ENCODE assay signal across 18 cellular contexts in genomic region chr2:96276787-96277499, GRCh38.
"Had no signal": no experiment of that assay in that cellular context is flagged by ENCODE, and none has a peak within 500 bp of the region (broad histone marks: within the 10 kb centered on the region; RNA-seq: fewer than 3 reads in every experiment).

No MANE protein-coding gene starts in this region.

- H3K27me3 Mint-ChIP-seq: activated CD4-positive, alpha-beta memory T cell treated with anti-CD3 and anti-CD28 coated beads for 36 hours; activated CD4-positive, alpha-beta T cell treated with anti-CD3 and anti-CD28 coated beads, Interleukin-2, amount 10 ng/mL, durations not matched to agents 24 days and 14 days; activated naive CD8-positive, alpha-beta T cell treated with anti-CD3 and anti-CD28 coated beads, Interleukin-2, amount 10 ng/mL, durations not matched to agents 7 days and 5 days; T-helper 17 cell had no signal

- ATAC-seq: T-helper 17 cell, WTC11 had no signal

- H3K4me3 Mint-ChIP-seq: activated CD4-positive, alpha-beta memory T cell treated with anti-CD3 and anti-CD28 coated beads for 36 hours; activated CD4-positive, alpha-beta T cell treated with anti-CD3 and anti-CD28 coated beads, Interleukin-2, amount 10 ng/mL, durations not matched to agents 24 days and 14 days; activated naive CD8-positive, alpha-beta T cell treated with anti-CD3 and anti-CD28 coated beads, Interleukin-2, amount 10 ng/mL, durations not matched to agents 7 days and 5 days; T-helper 17 cell; WTC11 had no signal

- H3K9me3 ChIP-seq: adrenal gland had no signal

- H3K27ac ChIP-seq: adrenal gland had no signal

- H3K4me3 ChIP-seq: adrenal gland had no signal

- DNase-seq: activated CD4-positive, alpha-beta memory T cell treated with anti-CD3 and anti-CD28 coated beads for 36 hours; activated CD4-positive, alpha-beta T cell treated with anti-CD3 and anti-CD28 coated beads, Interleukin-2, amount 10 ng/mL, durations not matched to agents 24 days and 14 days; activated CD4-positive, CD25-positive, alpha-beta regulatory T cell treated with anti-CD3 and anti-CD28 coated beads, Interleukin-2, amount 50 U/mL, for 72 hours; activated naive CD4-positive, alpha-beta T cell treated with anti-CD3 and anti-CD28 coated beads, Interleukin-2, amount 50 U/mL, for 16 hours; activated naive CD8-positive, alpha-beta T cell treated with anti-CD3 and anti-CD28 coated beads, Interleukin-2, amount 10 ng/mL, durations not matched to agents 7 days and 5 days; activated T-cell treated with anti-CD3 and anti-CD28 coated beads for 4 hours; adrenal gland; Karpas-422; MM.1S; NCI-H1105; NCI-H1436; NCI-H1694 treated with DMSO at 0.1 percent for 48 hours; NCI-H2029 treated with DMSO at 0.1 percent for 48 hours; NCI-H524; SIG-M5; T-helper 17 cell; T-helper 9 cell had no signal

- H3K27ac Mint-ChIP-seq: activated CD4-positive, alpha-beta memory T cell treated with anti-CD3 and anti-CD28 coated beads for 36 hours; activated CD4-positive, alpha-beta T cell treated with anti-CD3 and anti-CD28 coated beads, Interleukin-2, amount 10 ng/mL, durations not matched to agents 24 days and 14 days; activated naive CD8-positive, alpha-beta T cell treated with anti-CD3 and anti-CD28 coated beads, Interleukin-2, amount 10 ng/mL, durations not matched to agents 7 days and 5 days; WTC11 had no signal

- H3K9me3 Mint-ChIP-seq: activated CD4-positive, alpha-beta memory T cell treated with anti-CD3 and anti-CD28 coated beads for 36 hours; activated CD4-positive, alpha-beta T cell treated with anti-CD3 and anti-CD28 coated beads, Interleukin-2, amount 10 ng/mL, durations not matched to agents 24 days and 14 days; activated naive CD8-positive, alpha-beta T cell treated with anti-CD3 and anti-CD28 coated beads, Interleukin-2, amount 10 ng/mL, durations not matched to agents 7 days and 5 days; WTC11 had no signal

- H3K4me1 Mint-ChIP-seq: activated naive CD8-positive, alpha-beta T cell treated with anti-CD3 and anti-CD28 coated beads, Interleukin-2, amount 10 ng/mL, durations not matched to agents 7 days and 5 days; T-helper 17 cell; WTC11 had no signal

- H3K27me3 ChIP-seq: adrenal gland had no signal
